8 cellular contexts compared by ENCODE assay signal in the genomic region with DNA sequence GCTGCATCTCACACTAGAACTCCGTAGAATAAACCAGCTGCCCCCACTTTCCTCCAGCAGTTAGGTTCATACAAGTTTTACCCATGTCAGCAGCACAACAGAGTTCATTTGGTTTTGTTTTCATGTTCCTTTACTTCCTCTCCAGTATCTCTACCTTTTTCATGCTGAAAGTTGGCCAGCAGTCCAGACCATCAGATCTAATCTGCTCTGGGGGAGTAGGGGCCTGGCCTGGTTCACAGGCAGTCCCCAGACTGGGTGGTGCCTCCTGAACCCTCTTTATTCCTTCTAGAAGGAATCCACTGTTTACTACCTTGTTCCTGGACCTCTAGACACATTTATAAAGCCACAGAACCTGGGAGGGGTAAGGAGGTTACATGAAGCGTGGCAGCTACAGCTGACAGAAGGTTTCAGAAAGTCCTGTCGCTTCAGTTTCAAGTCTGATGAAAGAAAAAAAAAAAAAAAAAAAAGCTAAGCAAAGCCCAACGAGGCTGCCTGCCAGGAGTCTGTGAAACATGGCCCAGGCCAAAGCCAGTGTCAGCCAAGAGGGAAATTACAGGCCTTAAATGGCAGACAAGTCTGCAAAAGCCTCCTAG.
DNase-seq lines count a peak whose midpoint lies in the region; ATAC-seq lines count a peak whose summit lies in the region.

No MANE protein-coding gene starts in this region.

- peak overlapping the region; percentile 65 to 70 for H3K4me3 Mint-ChIP-seq in activated T-cell treated with anti-CD3 and anti-CD28 coated beads, Interleukin-2, amount 50 U/mL, for 72 hours

- peak; percentile 95 for ATAC-seq in GM19395 (IDR thresholded peaks at IDR 0.05; ENCODE audit: unreplicated experiment)
- peak; percentile 89 for ATAC-seq in HG03439 (IDR thresholded peaks at IDR 0.05; ENCODE audit: unreplicated experiment)
- peak; percentile 78 to 80 for ATAC-seq in activated T-cell treated with anti-CD3 and anti-CD28 coated beads, Interleukin-2, amount 50 U/mL, for 72 hours (replicated peaks in 1 of 2)

- H3K27me3 Mint-ChIP-seq in activated T-cell treated with anti-CD3 and anti-CD28 coated beads, Interleukin-2, amount 50 U/mL, for 72 hours (ENCODE audit: low read depth), result no peaks in the 10 kb centered on the region

- no peaks in the 10 kb centered on the region for H3K36me3 Mint-ChIP-seq in activated T-cell treated with anti-CD3 and anti-CD28 coated beads, Interleukin-2, amount 50 U/mL, for 72 hours (ENCODE audit: insufficient read depth in 2 of 2)

- peak overlapping the region; percentile 98 for H3K27ac Mint-ChIP-seq in activated T-cell treated with anti-CD3 and anti-CD28 coated beads, Interleukin-2, amount 50 U/mL, for 72 hours

- intact Hi-C loops in head of caudate nucleus (cut with DNase I), result no loop called here

- H3K4me1 Mint-ChIP-seq in activated T-cell treated with anti-CD3 and anti-CD28 coated beads, Interleukin-2, amount 50 U/mL, for 72 hours (ENCODE audit: low read depth), result peaks cover 28% of the 10 kb centered on the region

- H3K9me3 Mint-ChIP-seq in activated T-cell treated with anti-CD3 and anti-CD28 coated beads, Interleukin-2, amount 50 U/mL, for 72 hours, result no peaks in the 10 kb centered on the region

- DNase-seq in CMK (ENCODE audit: low read depth), result peak; percentile 32
- DNase-seq in activated T-cell treated with anti-CD3 and anti-CD28 coated beads, Interleukin-2, amount 50 U/mL, for 72 hours, result peak; percentile 16 to 21
- DNase-seq in head of caudate nucleus, result peak in 31 of 42 donors; percentile 6 to 67 (median 29)
- peak; percentile 92 for DNase-seq in renal cortical epithelial cell (ENCODE audit: low read depth)
- no peak for DNase-seq in NCI-H2081 treated with DMSO at 0.1 percent for 48 hours (lab: John Stamatoyannopoulos, UW)
- DNase-seq in OCI-M2 (lab: John Stamatoyannopoulos, UW; ENCODE audit: unreplicated experiment), result no peak

Comparison
In these comparisons a context has a peak if more than half of its experiments do, and no peak if none do; other contexts are left out.
1. DNase-seq: peak in CMK (single experiment), activated T-cell treated with anti-CD3 and anti-CD28 coated beads, Interleukin-2, amount 50 U/mL, for 72 hours (2 of 2), head of caudate nucleus (31 of 42) and renal cortical epithelial cell (single experiment); none in NCI-H2081 treated with DMSO at 0.1 percent for 48 hours (single experiment) and OCI-M2 (single experiment).
2. Peak in every context shown above with its lines, with median percentiles within 50 percentile points of each other: ATAC-seq.